Comparison of ENCODE assay signal across 11 cellular contexts in the genomic region with DNA sequence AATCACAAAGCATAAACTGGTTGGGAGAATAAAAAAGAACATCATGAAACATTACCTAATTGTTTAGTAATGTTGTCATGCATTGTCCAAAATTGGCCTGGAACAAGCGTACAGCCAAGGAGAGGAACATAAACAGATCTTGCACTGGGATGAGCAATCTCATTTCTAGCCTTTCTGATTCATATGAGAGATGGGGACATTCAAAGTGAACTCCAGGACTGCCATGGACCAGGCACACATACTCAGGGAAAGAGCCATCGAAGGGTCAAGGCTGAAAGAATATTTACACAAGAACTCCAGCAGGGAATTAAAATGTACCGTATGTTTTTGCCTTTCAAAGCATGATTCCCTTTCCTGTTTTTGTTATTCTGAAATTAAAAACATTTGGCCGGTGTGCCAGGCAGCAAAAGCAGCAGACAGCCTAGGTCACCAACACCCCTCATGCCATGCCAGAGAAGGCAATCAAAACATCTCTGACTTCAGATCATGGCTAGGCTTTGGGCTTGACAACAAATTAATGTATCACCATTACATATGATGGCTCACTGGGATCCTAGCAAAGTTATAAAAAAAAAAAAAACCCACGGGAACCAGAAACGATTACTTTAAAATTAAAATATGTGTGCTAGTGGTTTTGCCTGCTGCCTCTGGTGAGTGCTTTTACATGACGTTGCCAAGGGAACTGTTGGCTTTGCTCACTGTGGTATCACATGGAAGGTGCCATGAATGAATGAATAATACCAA.
DNase-seq lines count a peak whose midpoint lies in the region; ATAC-seq and TF ChIP-seq lines count a peak whose summit lies in the region.
"Had no signal": no experiment of that assay in that cellular context is flagged by ENCODE, and none has a peak within 500 bp of the region (broad histone marks: within the 10 kb centered on the region; RNA-seq: fewer than 3 reads in every experiment).

No MANE protein-coding gene starts in this region.

- H3K27me3 ChIP-seq in heart right ventricle, result no peaks in the 10 kb centered on the region
- H3K27me3 ChIP-seq in naive thymus-derived CD4-positive, alpha-beta T cell (ENCODE audit: control insufficient read depth in 2 of 2, insufficient read depth in 2 of 2, low read length in 2 of 2), result no peaks in the 10 kb centered on the region
- H3K27me3 ChIP-seq: cardiac muscle cell had no signal

- TF ChIP-seq CTCF in astrocyte of the cerebellum (IDR thresholded peaks at IDR 0.05; ENCODE audit: low read depth, low read length, missing control alignments) (no peak), heart right ventricle (IDR thresholded peaks at IDR 0.05) (no peak)

- H3K36me3 ChIP-seq in heart right ventricle, result peaks cover 0 to 34% (median 6%) of the 10 kb centered on the region in 9 donors
- peaks cover 0 to 6% (median 0%) of the 10 kb centered on the region in 3 experiments for H3K36me3 ChIP-seq in naive thymus-derived CD4-positive, alpha-beta T cell (ENCODE audit: control insufficient read depth in 2 of 3, insufficient read depth in 3 of 3, low read length in 3 of 3)
- H3K36me3 ChIP-seq: cardiac muscle cell had no signal

- no peak overlapping the region for H3K27ac Mint-ChIP-seq in naive thymus-derived CD4-positive, alpha-beta T cell
- H3K27ac Mint-ChIP-seq in activated T-cell treated with anti-CD3 and anti-CD28 coated beads, Interleukin-2, amount 50 U/mL, for 24 hours, result no peak overlapping the region

- in situ Hi-C loops in astrocyte of the cerebellum (cut with HindIII; ENCODE audit: low sequenced_read_pairs), result no loop called here

- no peaks in the 10 kb centered on the region for H3K9me3 ChIP-seq in heart right ventricle
- no peaks in the 10 kb centered on the region for H3K9me3 ChIP-seq in naive thymus-derived CD4-positive, alpha-beta T cell (ENCODE audit: control insufficient read depth in 2 of 3, low read length in 3 of 3)

- POLR2A ChIA-PET in naive thymus-derived CD4-positive, alpha-beta T cell (lab: Charles Lee), result no interaction called here

- peaks cover 8 to 21% (median 15%) of the 10 kb centered on the region in 7 donors for H3K4me1 Mint-ChIP-seq in naive thymus-derived CD4-positive, alpha-beta T cell
- peaks cover 23% of the 10 kb centered on the region for H3K4me1 Mint-ChIP-seq in activated T-cell treated with anti-CD3 and anti-CD28 coated beads, Interleukin-2, amount 50 U/mL, for 24 hours (ENCODE audit: low read depth)

- H3K36me3 Mint-ChIP-seq in naive thymus-derived CD4-positive, alpha-beta T cell, result peaks cover 0 to 45% (median 38%) of the 10 kb centered on the region in 5 donors
- peaks cover 65% of the 10 kb centered on the region for H3K36me3 Mint-ChIP-seq in activated T-cell treated with anti-CD3 and anti-CD28 coated beads, Interleukin-2, amount 50 U/mL, for 24 hours (ENCODE audit: low read depth)

- CTCF ChIA-PET in naive thymus-derived CD4-positive, alpha-beta T cell (lab: Charles Lee), result no interaction called here

- H3K4me3 ChIP-seq in astrocyte of the cerebellum (ENCODE audit: low read depth, low read length), result no peak overlapping the region
- no peak overlapping the region for H3K4me3 ChIP-seq in heart right ventricle
- no peak overlapping the region for H3K4me3 ChIP-seq in naive thymus-derived CD4-positive, alpha-beta T cell (ENCODE audit: low read length)
- H3K4me3 ChIP-seq: cardiac muscle cell had no signal

- no peaks in the 10 kb centered on the region for H3K27me3 Mint-ChIP-seq in naive thymus-derived CD4-positive, alpha-beta T cell
- no peaks in the 10 kb centered on the region for H3K27me3 Mint-ChIP-seq in activated T-cell treated with anti-CD3 and anti-CD28 coated beads, Interleukin-2, amount 50 U/mL, for 24 hours

- intact Hi-C loops in heart right ventricle (cut with DNase I), result loop anchor here in 1 of 10 donors (10.0 kb wide), 1 partner anchor 159 kb away; the partner anchor contains the start of gene TGFBR3
- intact Hi-C loops in naive thymus-derived CD4-positive, alpha-beta T cell (cut with micrococcal nuclease), result no loop called here

- H3K4me1 ChIP-seq in heart right ventricle, result peaks cover 12 to 60% (median 45%) of the 10 kb centered on the region in 9 donors
- peaks cover 2 to 15% of the 10 kb centered on the region in 2 donors for H3K4me1 ChIP-seq in naive thymus-derived CD4-positive, alpha-beta T cell (ENCODE audit: control insufficient read depth in 2 of 2, insufficient read depth in 2 of 2, low read length in 2 of 2)

- peak overlapping the region; percentile 36 to 86 (median 74) for H3K27ac ChIP-seq in heart right ventricle
- no peak overlapping the region for H3K27ac ChIP-seq in naive thymus-derived CD4-positive, alpha-beta T cell (ENCODE audit: low read depth, low read length)
- H3K27ac ChIP-seq: cardiac muscle cell had no signal

- H3K4me3 Mint-ChIP-seq in naive thymus-derived CD4-positive, alpha-beta T cell, result no peak overlapping the region
- H3K4me3 Mint-ChIP-seq in activated T-cell treated with anti-CD3 and anti-CD28 coated beads, Interleukin-2, amount 50 U/mL, for 24 hours, result no peak overlapping the region

- ATAC-seq in heart right ventricle (peak; percentile 20 to 94 (median 77)), HG03045 (IDR thresholded peaks at IDR 0.05; ENCODE audit: unreplicated experiment) (no peak)
- no peak for ATAC-seq in naive thymus-derived CD4-positive, alpha-beta T cell

- 33 to 46% methylated on average over 7 of the region's 7 CpGs for WGBS in heart right ventricle, 2 donors

- no peaks in the 10 kb centered on the region for H3K9me3 Mint-ChIP-seq in naive thymus-derived CD4-positive, alpha-beta T cell
- H3K9me3 Mint-ChIP-seq in activated T-cell treated with anti-CD3 and anti-CD28 coated beads, Interleukin-2, amount 50 U/mL, for 24 hours, result no peaks in the 10 kb centered on the region

- peak; percentile 94 for DNase-seq in EH (ENCODE audit: low read depth)
- DNase-seq in astrocyte of the cerebellum (ENCODE audit: low read depth), result peak; percentile 77
- DNase-seq in heart right ventricle, result no peak
- DNase-seq in pulmonary artery endothelial cell (ENCODE audit: low read depth, low spot score), result peak; percentile 56
- DNase-seq in naive thymus-derived CD4-positive, alpha-beta T cell, result no peak
- no peak for DNase-seq in activated T-cell treated with anti-CD3 and anti-CD28 coated beads, Interleukin-2, amount 50 U/mL, for 24 hours
- no peak for DNase-seq in activated CD4-positive, alpha-beta T cell treated with anti-CD3 and anti-CD28 coated beads, Interleukin-2, amount 50 U/mL, for 48 hours
- DNase-seq: activated CD4-positive, CD25-positive, alpha-beta regulatory T cell; NCI-H510A treated with DMSO at 0.1 percent for 48 hours had no signal

Comparison
In these comparisons a context has a peak if more than half of its experiments do, and no peak if none do; other contexts are left out.
1. DNase-seq: peak in EH (single experiment), astrocyte of the cerebellum (single experiment) and pulmonary artery endothelial cell (single experiment); none in heart right ventricle (0 of 2), naive thymus-derived CD4-positive, alpha-beta T cell (0 of 9), activated T-cell treated with anti-CD3 and anti-CD28 coated beads, Interleukin-2, amount 50 U/mL, for 24 hours (single experiment) and activated CD4-positive, alpha-beta T cell treated with anti-CD3 and anti-CD28 coated beads, Interleukin-2, amount 50 U/mL, for 48 hours (0 of 2).
2. ATAC-seq: peak in heart right ventricle (8 of 8); none in naive thymus-derived CD4-positive, alpha-beta T cell (single experiment) and HG03045 (single experiment).